In genomic region chr3:71956716-71957115, GRCh38 we compare ENCODE assay signal across 21 cellular contexts.
DNase-seq lines count a peak whose midpoint lies in the region; ATAC-seq and TF ChIP-seq lines count a peak whose summit lies in the region.
"Had no signal": no experiment of that assay in that cellular context is flagged by ENCODE, and none has a peak within 500 bp of the region (broad histone marks: within the 10 kb centered on the region; RNA-seq: fewer than 3 reads in every experiment).

No MANE protein-coding gene starts in this region.

- H3K4me3 ChIP-seq in osteoblast (ENCODE audit: insufficient read depth, low read length), result no peak overlapping the region
- H3K4me3 ChIP-seq: left lung had no signal

- ATAC-seq in GM21737 (IDR thresholded peaks at IDR 0.05; ENCODE audit: unreplicated experiment), result no peak
- ATAC-seq: effector memory CD8-positive, alpha-beta T cell had no signal

- no peak overlapping the region for H3K27ac Mint-ChIP-seq in chondrocyte (ENCODE audit: unreplicated experiment)
- H3K27ac Mint-ChIP-seq: CD4-positive, alpha-beta memory T cell; effector memory CD8-positive, alpha-beta T cell had no signal

- no peaks in the 10 kb centered on the region for H3K9me3 Mint-ChIP-seq in chondrocyte (ENCODE audit: low read depth)
- H3K9me3 Mint-ChIP-seq: central memory CD8-positive, alpha-beta T cell; effector memory CD8-positive, alpha-beta T cell had no signal

- no peak overlapping the region for H3K4me3 Mint-ChIP-seq in chondrocyte (ENCODE audit: unreplicated experiment)
- H3K4me3 Mint-ChIP-seq: CD4-positive, alpha-beta memory T cell; central memory CD8-positive, alpha-beta T cell; effector memory CD8-positive, alpha-beta T cell had no signal

- H3K36me3 Mint-ChIP-seq in chondrocyte (ENCODE audit: low read depth), result no peaks in the 10 kb centered on the region
- H3K36me3 Mint-ChIP-seq: CD4-positive, alpha-beta memory T cell had no signal

- H4K20me1 ChIP-seq in osteoblast (ENCODE audit: insufficient read depth, low read length), result no peaks in the 10 kb centered on the region

- H3K4me1 Mint-ChIP-seq in chondrocyte (ENCODE audit: low read depth), result peaks cover 11% of the 10 kb centered on the region
- H3K4me1 Mint-ChIP-seq: central memory CD8-positive, alpha-beta T cell had no signal

- peak; percentile 36 to 70 for DNase-seq in NCI-H524 (lab: John Stamatoyannopoulos, UW)
- no peak for DNase-seq in NCI-H524 treated with DMSO at 0.1 percent for 48 hours (lab: John Stamatoyannopoulos, UW)
- peak; percentile 34 for DNase-seq in NCI-H69 (lab: John Stamatoyannopoulos, UW)
- DNase-seq in chondrocyte (ENCODE audit: low spot score), result no peak
- no peak for DNase-seq in osteoblast (ENCODE audit: insufficient read length, low spot score, missing footprints)
- no peak for DNase-seq in DMS79 treated with DMSO at 0.1 percent for 48 hours (lab: John Stamatoyannopoulos, UW)
- DNase-seq in COLO829 (ENCODE audit: low spot score), result no peak
- DNase-seq: activated CD4-positive, CD25-positive, alpha-beta regulatory T cell; activated effector memory CD4-positive, alpha-beta T cell treated with anti-CD3 and anti-CD28 coated beads, Interleukin-2, amount 50 U/mL, for 16 hours; amniotic stem cell; CD4-positive, alpha-beta memory T cell; effector memory CD8-positive, alpha-beta T cell; EL; left lung; NCI-H2029 treated with DMSO at 0.1 percent for 48 hours; NCI-H510A; stimulated activated naive CD4-positive, alpha-beta T cell treated with Interleukin-2 at 50 U/mL for 16 hours had no signal

- peaks cover 4% of the 10 kb centered on the region for H3K27me3 ChIP-seq in osteoblast (ENCODE audit: insufficient read depth, low read length)
- H3K27me3 ChIP-seq: left lung had no signal

- H3K4me2 ChIP-seq in osteoblast (ENCODE audit: insufficient read depth, low read length), result no peak overlapping the region

- TF ChIP-seq CTCF in chondrocyte (IDR thresholded peaks at IDR 0.05), result peak; percentile 18
- peak; percentile 6 for TF ChIP-seq CTCF in osteoblast (IDR thresholded peaks at IDR 0.05; ENCODE audit: extremely low read depth, low read depth, low read length)

- H2AFZ ChIP-seq in osteoblast (ENCODE audit: low read length), result no peak overlapping the region
- H2AFZ ChIP-seq: parathyroid adenoma had no signal

- no peak overlapping the region for H3K27ac ChIP-seq in osteoblast (ENCODE audit: low read depth, low read length)
- H3K27ac ChIP-seq: left lung, parathyroid adenoma, RWPE1 had no signal

- no peaks in the 10 kb centered on the region for H3K36me3 ChIP-seq in osteoblast (ENCODE audit: insufficient read depth, low read length)
- H3K36me3 ChIP-seq: left lung had no signal

- no peaks in the 10 kb centered on the region for H3K9me3 ChIP-seq in osteoblast (ENCODE audit: low read depth, low read length)
- H3K9me3 ChIP-seq: left lung had no signal

- H3K27me3 Mint-ChIP-seq in chondrocyte (ENCODE audit: low read depth), result peaks cover 29% of the 10 kb centered on the region
- H3K27me3 Mint-ChIP-seq: CD4-positive, alpha-beta memory T cell had no signal

- peaks cover 6% of the 10 kb centered on the region for H3K4me1 ChIP-seq in osteoblast (ENCODE audit: insufficient read depth, low read length)
- H3K4me1 ChIP-seq: parathyroid adenoma had no signal

- no peaks in the 10 kb centered on the region for H3K79me2 ChIP-seq in osteoblast (ENCODE audit: insufficient read depth, low read length)
- H3K79me2 ChIP-seq: parathyroid adenoma had no signal

Comparison
In these comparisons a context has a peak if more than half of its experiments do, and no peak if none do; other contexts are left out.
1. DNase-seq: peak in NCI-H524 (2 of 2) and NCI-H69 (single experiment); none in NCI-H524 treated with DMSO at 0.1 percent for 48 hours (single experiment), chondrocyte (single experiment), osteoblast (single experiment), DMS79 treated with DMSO at 0.1 percent for 48 hours (single experiment) and COLO829 (single experiment).